Comparison of ENCODE assay signal across 23 cellular contexts in genomic region chr15:56390739-56391267, GRCh38. TPM values are rescaled to one million over a fixed set of nuclear protein-coding genes. Genes with fewer than 3 reads are reported as not detected.
DNase-seq lines count a peak whose midpoint lies in the region; ATAC-seq, FAIRE-seq and TF ChIP-seq lines count a peak whose summit lies in the region.
"Had no signal": no experiment of that assay in that cellular context is flagged by ENCODE, and none has a peak within 500 bp of the region (broad histone marks: within the 10 kb centered on the region; RNA-seq: fewer than 3 reads in every experiment).

No MANE protein-coding gene starts in this region.

- DNase-seq in EH (ENCODE audit: low read depth) (peak; percentile 16), HCEC 1CT (peak; percentile 57), RWPE2 (ENCODE audit: low spot score) (no peak), fibroblast of mammary gland (ENCODE audit: low read depth) (peak; percentile 36), GM12892 (ENCODE audit: insufficient read length) (no peak), osteoblast (ENCODE audit: insufficient read length, low spot score, missing footprints) (no peak)
- DNase-seq: activated CD4-positive, alpha-beta T cell treated with anti-CD3 and anti-CD28 coated beads, Interleukin-2, amount 10 ng/mL, durations not matched to agents 24 days and 14 days; activated T-cell treated with anti-CD3 and anti-CD28 coated beads, Interleukin-2, amount 50 U/mL, for 4 hours; adrenal gland; C1 segment of cervical spinal cord; DND-41; hippocampal formation; left colon; NCI-H1694; NCI-H510A; RPMI8226; stimulated activated naive B cell treated with anti-CD40 and anti-IgM and Interleukin-4, amounts not matched to agents 10 μg/mL and 1 μg/mL and 100 μg/mL, for 72 hours; T1000; upper lobe of left lung had no signal

- no peak overlapping the region for H3K27ac ChIP-seq in RWPE2 (ENCODE audit: poor library complexity, severe bottlenecking)
- H3K27ac ChIP-seq in osteoblast (ENCODE audit: low read depth, low read length) = no peak overlapping the region
- H3K27ac ChIP-seq: adrenal gland, KMS-11, skin epidermis, suprapubic skin, upper lobe of left lung had no signal

- ATAC-seq in RWPE2 (ENCODE audit: low read depth) (peak; percentile 33; the same call in 1 of the 3 replicates), GM18520 (IDR thresholded peaks at IDR 0.05; ENCODE audit: unreplicated experiment) (no peak)
- ATAC-seq: left colon; stimulated activated naive B cell treated with anti-CD40 and anti-IgM and Interleukin-4, amounts not matched to agents 10 μg/mL and 1 μg/mL and 100 μg/mL, for 72 hours had no signal

- no peak for TF ChIP-seq POLR2A in GM12892 (IDR thresholded peaks at IDR 0.05; ENCODE audit: low read depth, low read length)

- no peaks in the 10 kb centered on the region for H3K79me2 ChIP-seq in osteoblast (ENCODE audit: insufficient read depth, low read length)

- TF ChIP-seq CTCF in RWPE2 (IDR thresholded peaks at IDR 0.05; ENCODE audit: poor library complexity, severe bottlenecking) = no peak
- TF ChIP-seq CTCF in fibroblast of mammary gland (conservative IDR thresholded peaks at IDR 0.05; ENCODE audit: control insufficient read depth, insufficient read depth, low read depth, low read length) = no peak
- TF ChIP-seq CTCF in osteoblast (IDR thresholded peaks at IDR 0.05; ENCODE audit: extremely low read depth, low read depth, low read length) = no peak

- no peaks in the 10 kb centered on the region for H4K20me1 ChIP-seq in osteoblast (ENCODE audit: insufficient read depth, low read length)

- no peak for FAIRE-seq in GM12892 (lab: Jason Lieb, UNC)

- H3K9me3 ChIP-seq in RWPE2 (ENCODE audit: severe bottlenecking) (no peaks in the 10 kb centered on the region), osteoblast (ENCODE audit: low read depth, low read length) (no peaks in the 10 kb centered on the region)
- H3K9me3 ChIP-seq: adrenal gland, suprapubic skin, upper lobe of left lung had no signal

- H3K4me1 ChIP-seq in RWPE2 (ENCODE audit: insufficient read depth, poor library complexity, severe bottlenecking) (peaks cover 2% of the 10 kb centered on the region), osteoblast (ENCODE audit: insufficient read depth, low read length) (no peaks in the 10 kb centered on the region)
- H3K4me1 ChIP-seq: adrenal gland, suprapubic skin, upper lobe of left lung had no signal

- H3K4me3 ChIP-seq in RWPE2 (ENCODE audit: severe bottlenecking) (no peak overlapping the region), fibroblast of mammary gland (ENCODE audit: control insufficient read depth, low read depth, low read length) (no peak overlapping the region), osteoblast (ENCODE audit: insufficient read depth, low read length) (no peak overlapping the region)
- H3K4me3 ChIP-seq: adrenal gland, skin epidermis, suprapubic skin, upper lobe of left lung had no signal

- H3K4me2 ChIP-seq in osteoblast (ENCODE audit: insufficient read depth, low read length) = no peak overlapping the region
- H3K4me2 ChIP-seq: KMS-11 had no signal

- H3K36me3 ChIP-seq in RWPE2 (ENCODE audit: low read depth) = no peaks in the 10 kb centered on the region
- no peaks in the 10 kb centered on the region for H3K36me3 ChIP-seq in osteoblast (ENCODE audit: insufficient read depth, low read length)
- H3K36me3 ChIP-seq: adrenal gland, suprapubic skin, upper lobe of left lung had no signal

- no peak overlapping the region for H2AFZ ChIP-seq in osteoblast (ENCODE audit: low read length)

- H3K27me3 ChIP-seq in RWPE2 (ENCODE audit: insufficient read depth, poor library complexity, severe bottlenecking) (no peaks in the 10 kb centered on the region), osteoblast (ENCODE audit: insufficient read depth, low read length) (no peaks in the 10 kb centered on the region)
- H3K27me3 ChIP-seq: adrenal gland, suprapubic skin, upper lobe of left lung had no signal

RNA-seq across cellular contexts. Expression of gene TEX9, which starts 25.6 kb away (rescaled TPM):
- 61.7 TPM for polyA plus RNA-seq in GM12892 (2012; ENCODE audit: missing spikeins)
- 11.2 and 12.7 TPM in 2 replicates for total RNA-seq in osteoblast

Comparison
In these comparisons a context has a peak if more than half of its experiments do, and no peak if none do; other contexts are left out.
1. DNase-seq: peak in EH (single experiment), HCEC 1CT (single experiment) and fibroblast of mammary gland (single experiment); none in RWPE2 (single experiment), GM12892 (single experiment) and osteoblast (single experiment).